In genomic region chr15:82895983-82896382, GRCh38 we compare ENCODE assay signal across 1 cellular context.
TF ChIP-seq lines count a peak whose summit lies in the region.

No MANE protein-coding gene starts in this region.

TF ChIP-seq in K562, 482 proteins besides CTCF, POLR2A, EP300 and RAD21 (continued from another document):
- TF ChIP-seq ZNF280B (CRISPR knock-in tag; IDR thresholded peaks at IDR 0.05) = no peak
- TF ChIP-seq KDM4B (IDR thresholded peaks at IDR 0.05; ENCODE audit: borderline replicate concordance in 2 of 2, low read depth in 1 of 2) = no peak
- TF ChIP-seq PYGO2 (tag; IDR thresholded peaks at IDR 0.05) = no peak
